Comparison of ENCODE assay signal across 18 cellular contexts in genomic region chr5:96771395-96771794, GRCh38. TPM values are rescaled to one million over a fixed set of nuclear protein-coding genes. Genes with fewer than 3 reads are reported as not detected.
DNase-seq lines count a peak whose midpoint lies in the region; ATAC-seq and TF ChIP-seq lines count a peak whose summit lies in the region.
"Had no signal": no experiment of that assay in that cellular context is flagged by ENCODE, and none has a peak within 500 bp of the region (broad histone marks: within the 10 kb centered on the region; RNA-seq: fewer than 3 reads in every experiment).

No MANE protein-coding gene starts in this region.

- peaks cover 14 to 100% of the 10 kb centered on the region in 2 experiments for H3K36me3 ChIP-seq in mesenchymal stem cell (ENCODE audit: control insufficient read depth in 1 of 2, insufficient read depth in 2 of 2, low read depth in 1 of 2, low read length in 2 of 2)
- peaks cover 87% of the 10 kb centered on the region for H3K36me3 ChIP-seq in effector memory CD4-positive, alpha-beta T cell (ENCODE audit: control insufficient read depth, insufficient read depth, low read length)

- no peak overlapping the region for H3K27ac ChIP-seq in mesenchymal stem cell (ENCODE audit: low read length, poor library complexity, severe bottlenecking)
- no peak overlapping the region for H3K27ac ChIP-seq in effector memory CD4-positive, alpha-beta T cell (ENCODE audit: insufficient read depth, low read length, poor library complexity, severe bottlenecking)
- H3K27ac ChIP-seq: colonic mucosa, gastrocnemius medialis, psoas muscle had no signal

- DNase-seq in stimulated activated naive CD8-positive, alpha-beta T cell treated with anti-CD3 and anti-CD28 coated beads, Interleukin-15, Interleukin-2, amounts not matched to agents 100 U/mL and 50 U/mL, for 24 hours: no peak
- DNase-seq in activated B cell treated with CpG ODN at 0.5 μM for 24 hours (no peak), mesenchymal stem cell (no peak), HUDEP-2 (lab: John Stamatoyannopoulos, UW; ENCODE audit: unreplicated experiment in 76 of 76) (no peak), left lobe of liver (ENCODE audit: low spot score) (no peak), NCI-H1105 (lab: John Stamatoyannopoulos, UW) (no peak)
- no peak for DNase-seq in effector memory CD4-positive, alpha-beta T cell
- DNase-seq: activated CD4-positive, alpha-beta T cell treated with anti-CD3 and anti-CD28 coated beads for 48 hours; colonic mucosa; gastrocnemius medialis; GDM1; H9; left lung; NCI-H187 treated with DMSO at 0.1 percent for 48 hours; psoas muscle had no signal

- H3K4me2 ChIP-seq in mesenchymal stem cell (ENCODE audit: low read length, poor library complexity, severe bottlenecking): no peak overlapping the region

- no peaks in the 10 kb centered on the region for H3K27me3 ChIP-seq in mesenchymal stem cell (ENCODE audit: control insufficient read depth in 1 of 2, insufficient read depth in 1 of 2, low read length in 2 of 2)
- no peaks in the 10 kb centered on the region for H3K27me3 ChIP-seq in effector memory CD4-positive, alpha-beta T cell (replicated peaks; ENCODE audit: control insufficient read depth, insufficient read depth, low read length, poor library complexity, severe bottlenecking)
- H3K27me3 ChIP-seq: colonic mucosa, gastrocnemius medialis, left lung had no signal

- peaks cover 12% of the 10 kb centered on the region for H3K4me1 Mint-ChIP-seq in stimulated activated naive CD8-positive, alpha-beta T cell treated with anti-CD3 and anti-CD28 coated beads, Interleukin-15, Interleukin-2, amounts not matched to agents 100 ng/mL and 50 ng/mL, for 24 hours (ENCODE audit: low read depth)
- no peaks in the 10 kb centered on the region for H3K4me1 Mint-ChIP-seq in activated B cell treated with CpG ODN at 0.5 μM for 24 hours
- H3K4me1 Mint-ChIP-seq: nephron had no signal

- POLR2A ChIA-PET in activated B cell treated with CpG ODN at 0.5 μM for 24 hours (lab: Charles Lee): interaction anchor here (0.5 kb wide), 1 partner anchor 393 kb away, joined by 4 read pairs; no protein-coding TSS in a partner anchor

- H3K4me1 ChIP-seq in mesenchymal stem cell (ENCODE audit: control insufficient read depth, insufficient read depth, low read depth, low read length): no peaks in the 10 kb centered on the region
- H3K4me1 ChIP-seq in effector memory CD4-positive, alpha-beta T cell (ENCODE audit: control insufficient read depth, insufficient read depth, low read length, poor library complexity, severe bottlenecking): no peaks in the 10 kb centered on the region
- H3K4me1 ChIP-seq: colonic mucosa, gastrocnemius medialis, psoas muscle had no signal

- no peak overlapping the region for H2BK15ac ChIP-seq in mesenchymal stem cell (ENCODE audit: low read depth, poor library complexity, severe bottlenecking)

- H3K9me3 ChIP-seq in mesenchymal stem cell (ENCODE audit: control insufficient read depth, low read length): no peaks in the 10 kb centered on the region
- no peaks in the 10 kb centered on the region for H3K9me3 ChIP-seq in effector memory CD4-positive, alpha-beta T cell (ENCODE audit: control insufficient read depth, low read length)
- H3K9me3 ChIP-seq: colonic mucosa, gastrocnemius medialis, left lung, psoas muscle had no signal

- H3K4me3 Mint-ChIP-seq in stimulated activated naive CD8-positive, alpha-beta T cell treated with anti-CD3 and anti-CD28 coated beads, Interleukin-15, Interleukin-2, amounts not matched to agents 100 ng/mL and 50 ng/mL, for 24 hours: no peak overlapping the region
- H3K4me3 Mint-ChIP-seq in activated B cell treated with CpG ODN at 0.5 μM for 24 hours: no peak overlapping the region
- H3K4me3 Mint-ChIP-seq: H9, nephron had no signal

- H3K4me3 ChIP-seq in mesenchymal stem cell (ENCODE audit: insufficient read depth in 1 of 2, low read depth in 1 of 2, low read length in 2 of 2): no peak overlapping the region
- H3K4me3 ChIP-seq in effector memory CD4-positive, alpha-beta T cell (ENCODE audit: insufficient read depth, low read depth, low read length, poor library complexity, severe bottlenecking): no peak overlapping the region
- H3K4me3 ChIP-seq: colonic mucosa, gastrocnemius medialis, left lung, psoas muscle had no signal

- no peak overlapping the region for H2BK12ac ChIP-seq in mesenchymal stem cell (ENCODE audit: low read length in 2 of 2)

- H2AFZ ChIP-seq in mesenchymal stem cell (ENCODE audit: low read depth, low read length): no peak overlapping the region

- CTCF ChIA-PET in activated B cell treated with CpG ODN at 0.5 μM for 24 hours (lab: Charles Lee): interaction anchor here (0.6 to 1.8 kb wide), 4 partner anchors 19 to 392 kb away, joined by 3 to 6 read pairs (median 4); no protein-coding TSS in a partner anchor

- no peaks in the 10 kb centered on the region for H3K9me3 Mint-ChIP-seq in stimulated activated naive CD8-positive, alpha-beta T cell treated with anti-CD3 and anti-CD28 coated beads, Interleukin-15, Interleukin-2, amounts not matched to agents 100 ng/mL and 50 ng/mL, for 24 hours
- H3K9me3 Mint-ChIP-seq in activated B cell treated with CpG ODN at 0.5 μM for 24 hours: no peaks in the 10 kb centered on the region
- H3K9me3 Mint-ChIP-seq: H9, nephron had no signal

- WGBS in mesenchymal stem cell: no CpG with 5 or more reads among the region's 1 CpG

- no peak overlapping the region for H4K8ac ChIP-seq in mesenchymal stem cell (ENCODE audit: low read length)

- H2BK120ac ChIP-seq in mesenchymal stem cell (ENCODE audit: low read depth, low read length): no peak overlapping the region

- no peak overlapping the region for H4K91ac ChIP-seq in mesenchymal stem cell (ENCODE audit: low read length)

- peak overlapping the region; percentile 50 for H3K27ac Mint-ChIP-seq in stimulated activated naive CD8-positive, alpha-beta T cell treated with anti-CD3 and anti-CD28 coated beads, Interleukin-15, Interleukin-2, amounts not matched to agents 100 ng/mL and 50 ng/mL, for 24 hours
- H3K27ac Mint-ChIP-seq in activated B cell treated with CpG ODN at 0.5 μM for 24 hours: peak overlapping the region; percentile 25
- H3K27ac Mint-ChIP-seq: H9, nephron had no signal

- no peak overlapping the region for H2BK5ac ChIP-seq in mesenchymal stem cell (ENCODE audit: low read depth, low read length, poor library complexity, severe bottlenecking)

- no peak overlapping the region for H3K23ac ChIP-seq in mesenchymal stem cell (ENCODE audit: low read length in 2 of 2)

- H3K9ac ChIP-seq in mesenchymal stem cell (ENCODE audit: low read length): peak overlapping the region; percentile 9

- no peak overlapping the region for H2AK5ac ChIP-seq in mesenchymal stem cell (ENCODE audit: low read length, severe bottlenecking)

- no peak for ATAC-seq in stimulated activated naive CD8-positive, alpha-beta T cell treated with anti-CD3 and anti-CD28 coated beads, Interleukin-15, Interleukin-2, amounts not matched to agents 100 U/mL and 50 U/mL, for 24 hours
- no peak for ATAC-seq in activated B cell treated with CpG ODN at 0.5 μM for 24 hours (ENCODE audit: low read depth)
- ATAC-seq in left lobe of liver: no peak
- ATAC-seq: gastrocnemius medialis, left lung, psoas muscle, Right ventricle myocardium inferior had no signal

- H3K14ac ChIP-seq in mesenchymal stem cell (ENCODE audit: low read length in 2 of 2): no peak overlapping the region

- no peak overlapping the region for H3K4ac ChIP-seq in mesenchymal stem cell (ENCODE audit: low read depth in 1 of 2, low read length in 2 of 2)

- H3K27me3 Mint-ChIP-seq in stimulated activated naive CD8-positive, alpha-beta T cell treated with anti-CD3 and anti-CD28 coated beads, Interleukin-15, Interleukin-2, amounts not matched to agents 100 ng/mL and 50 ng/mL, for 24 hours: no peaks in the 10 kb centered on the region
- H3K27me3 Mint-ChIP-seq in activated B cell treated with CpG ODN at 0.5 μM for 24 hours: no peaks in the 10 kb centered on the region

- H3K79me1 ChIP-seq in mesenchymal stem cell (replicated peaks; ENCODE audit: low read length, poor library complexity, severe bottlenecking): peaks cover 7% of the 10 kb centered on the region

- no peak overlapping the region for H3K18ac ChIP-seq in mesenchymal stem cell (ENCODE audit: low read depth in 1 of 2, low read length in 2 of 2)

- no peak for TF ChIP-seq CTCF in activated B cell treated with CpG ODN at 0.5 μM for 24 hours (IDR thresholded peaks at IDR 0.05)

- intact Hi-C loops in activated B cell treated with CpG ODN at 0.5 μM for 24 hours (cut with micrococcal nuclease): no loop called here

- peaks cover 83% of the 10 kb centered on the region for H3K36me3 Mint-ChIP-seq in stimulated activated naive CD8-positive, alpha-beta T cell treated with anti-CD3 and anti-CD28 coated beads, Interleukin-15, Interleukin-2, amounts not matched to agents 100 ng/mL and 50 ng/mL, for 24 hours (ENCODE audit: low read depth)
- H3K36me3 Mint-ChIP-seq in activated B cell treated with CpG ODN at 0.5 μM for 24 hours (ENCODE audit: low read depth): peaks cover 81% of the 10 kb centered on the region

RNA-seq across cellular contexts. Expression of gene ERAP1, which starts 36.4 kb away (rescaled TPM):
- total RNA-seq in activated B cell treated with CpG ODN at 0.5 μM for 24 hours (52.5 and 55.2 TPM in 2 replicates), left lobe of liver (33.5 TPM)
- 94.5 TPM for polyA plus RNA-seq in mesenchymal stem cell (2013, experiment 1 of 2)
- 89.6 TPM for polyA plus RNA-seq in mesenchymal stem cell (2013, experiment 2 of 2)
